11 cellular contexts compared by ENCODE assay signal in the genomic region with DNA sequence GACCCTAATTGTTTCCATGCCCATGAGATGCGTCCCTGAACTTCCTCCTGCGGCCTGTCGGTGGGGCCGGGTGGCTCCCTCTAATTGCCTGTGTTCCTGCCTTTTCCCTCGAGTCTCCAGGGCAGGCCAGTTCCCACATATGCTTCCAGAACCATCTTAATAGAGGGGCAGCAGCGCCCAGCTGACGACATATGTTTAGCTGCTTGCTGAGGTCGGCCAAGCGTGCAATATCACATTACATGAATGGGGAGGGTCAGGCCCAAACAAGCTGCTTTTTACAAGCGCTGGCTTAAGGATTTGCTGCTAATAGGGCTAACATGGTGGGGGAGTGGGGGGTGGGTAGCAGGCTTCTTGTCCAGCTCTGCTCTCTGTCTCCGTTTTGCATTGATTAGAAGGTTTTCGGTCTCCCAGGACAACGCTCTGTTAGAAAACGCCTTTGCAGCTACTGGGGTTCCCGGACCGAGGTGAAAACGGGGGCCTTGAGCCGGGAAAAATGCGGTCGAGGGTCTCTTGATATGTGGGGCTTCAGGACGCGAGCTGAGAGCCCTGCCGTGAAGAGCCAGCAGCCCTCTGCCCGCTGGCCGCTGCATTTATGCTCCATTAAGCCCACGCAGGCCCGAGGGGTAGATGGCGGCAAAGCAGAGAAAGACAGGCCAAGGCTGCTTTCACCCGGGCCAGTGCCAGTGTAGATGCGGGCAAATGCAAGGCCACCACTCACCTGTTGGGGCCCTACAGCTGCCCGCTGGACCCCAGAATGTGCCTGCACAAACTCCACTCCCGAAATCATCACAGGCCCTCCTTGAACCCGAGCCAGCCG.
DNase-seq lines count a peak whose midpoint lies in the region; ATAC-seq and TF ChIP-seq lines count a peak whose summit lies in the region.
"Had no signal": no experiment of that assay in that cellular context is flagged by ENCODE, and none has a peak within 500 bp of the region (broad histone marks: within the 10 kb centered on the region; RNA-seq: fewer than 3 reads in every experiment).

No MANE protein-coding gene starts in this region.

- peak; percentile 48 for DNase-seq in DMS153 (lab: John Stamatoyannopoulos, UW)
- peak; percentile 14 to 43 for DNase-seq in NCI-H187 (lab: John Stamatoyannopoulos, UW)
- DNase-seq in WTC11 (ENCODE audit: low spot score), result peak; percentile 36
- DNase-seq in OCI-LY7 (ENCODE audit: low spot score), result no peak
- no peak for DNase-seq in stimulated activated CD4-positive, alpha-beta T cell treated with anti-CD3 and anti-CD28 coated beads, Interleukin-12 subunit alpha, Interleukin-12 subunit beta, amount 100 ng/mL, for 4 hours
- DNase-seq in NCI-H1048 (lab: John Stamatoyannopoulos, UW), result no peak
- DNase-seq: activated T-cell treated with anti-CD3 and anti-CD28 coated beads, Interleukin-2, amount 50 U/mL, for 48 hours; upper lobe of left lung had no signal

- H3K36me3 Mint-ChIP-seq in WTC11, result no peaks in the 10 kb centered on the region

- WGBS in mesodermal cell (ENCODE audit: insufficient coverage in 2 of 2), 2 experiments, result 78 to 79% methylated on average over 31 to 33 of the region's 34 CpGs

- peak overlapping the region; percentile 61 for H3K27ac ChIP-seq in mesodermal cell (ENCODE audit: low read depth, low read length, severe bottlenecking)
- H3K27ac ChIP-seq in OCI-LY7 (ENCODE audit: low read depth, low read length, poor library complexity, severe bottlenecking), result no peak overlapping the region
- H3K27ac ChIP-seq: breast epithelium, upper lobe of left lung had no signal

- no peak overlapping the region for H3K4me2 ChIP-seq in OCI-LY7 (ENCODE audit: low read length)

- H3K79me2 ChIP-seq in OCI-LY7 (ENCODE audit: insufficient read depth, low read depth, low read length), result no peaks in the 10 kb centered on the region

- H3K4me3 Mint-ChIP-seq in WTC11, result no peak overlapping the region

- H3K4me3 ChIP-seq in mesodermal cell (ENCODE audit: extremely low read depth, insufficient read depth, low read length, poor library complexity, severe bottlenecking), result no peak overlapping the region
- H3K4me3 ChIP-seq in OCI-LY7 (ENCODE audit: low read depth, low read length, poor library complexity, severe bottlenecking), result no peak overlapping the region
- H3K4me3 ChIP-seq: breast epithelium, upper lobe of left lung had no signal

- CTCF ChIA-PET in WTC11 (lab: Charles Lee), result interaction anchor here (0.7 to 2.4 kb wide), 5 partner anchors 9 to 408 kb away, joined by 3 to 14 read pairs (median 3); no protein-coding TSS in a partner anchor
- CTCF ChIA-PET in OCI-LY7 (lab: Charles Lee; ENCODE audit: unreplicated experiment), result no interaction called here

- peaks cover 41% of the 10 kb centered on the region for H3K4me1 Mint-ChIP-seq in WTC11

- H3K9me3 Mint-ChIP-seq in WTC11, result peaks cover 5% of the 10 kb centered on the region

- H3K4me1 ChIP-seq in mesodermal cell (ENCODE audit: control insufficient read depth, insufficient read depth, low read length, poor library complexity, severe bottlenecking) (no peaks in the 10 kb centered on the region), OCI-LY7 (ENCODE audit: insufficient read depth, low read length, poor library complexity, severe bottlenecking) (peaks cover 14% of the 10 kb centered on the region)
- H3K4me1 ChIP-seq: breast epithelium, upper lobe of left lung had no signal

- ATAC-seq in WTC11 (peak; percentile 77), HG02981 (IDR thresholded peaks at IDR 0.05; ENCODE audit: unreplicated experiment) (no peak)

- no peak for TF ChIP-seq CTCF in WTC11 (IDR thresholded peaks at IDR 0.05)
- TF ChIP-seq CTCF in OCI-LY7 (conservative IDR thresholded peaks at IDR 0.05; ENCODE audit: low read length), result no peak

- H3K9me3 ChIP-seq in mesodermal cell (ENCODE audit: control insufficient read depth, low read length) (no peaks in the 10 kb centered on the region), OCI-LY7 (ENCODE audit: low read length) (no peaks in the 10 kb centered on the region)
- H3K9me3 ChIP-seq: breast epithelium, upper lobe of left lung had no signal

- no TSS peak for BruUV-seq in OCI-LY7 (replicated peaks; lab: Mats Ljungman, UMichigan)

- no peaks in the 10 kb centered on the region for H3K27me3 Mint-ChIP-seq in WTC11 (ENCODE audit: low read depth)

- intact Hi-C loops in OCI-LY7 (cut with micrococcal nuclease; ENCODE audit: unreplicated experiment), result no loop called here

- no peaks in the 10 kb centered on the region for H4K20me1 ChIP-seq in OCI-LY7 (ENCODE audit: insufficient read depth, low read length)

- POLR2A ChIA-PET in WTC11 (lab: Charles Lee) (no interaction called here), OCI-LY7 (lab: Charles Lee) (no interaction called here)

- no peak overlapping the region for H2AFZ ChIP-seq in OCI-LY7 (ENCODE audit: low read length)

- no peak overlapping the region; the same call in 1 of the 2 replicates for H3K27ac Mint-ChIP-seq in WTC11

- H3K9me2 ChIP-seq in OCI-LY7 (ENCODE audit: insufficient read depth, low read length), result no peaks in the 10 kb centered on the region

- H3K36me3 ChIP-seq in mesodermal cell (ENCODE audit: control insufficient read depth, insufficient read depth, low read length), result no peaks in the 10 kb centered on the region
- no peaks in the 10 kb centered on the region for H3K36me3 ChIP-seq in OCI-LY7 (ENCODE audit: insufficient read depth, low read length)
- H3K36me3 ChIP-seq: breast epithelium, upper lobe of left lung had no signal

TF ChIP-seq in WTC11, 78 proteins besides CTCF, POLR2A, EP300 and RAD21:
- TF ChIP-seq, protein P1, sequence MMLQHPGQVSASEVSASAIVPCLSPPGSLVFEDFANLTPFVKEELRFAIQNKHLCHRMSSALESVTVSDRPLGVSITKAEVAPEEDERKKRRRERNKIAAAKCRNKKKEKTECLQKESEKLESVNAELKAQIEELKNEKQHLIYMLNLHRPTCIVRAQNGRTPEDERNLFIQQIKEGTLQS (CRISPR knock-in tag; conservative IDR thresholded peaks at IDR 0.05), result no peak
- TF ChIP-seq, protein P2, sequence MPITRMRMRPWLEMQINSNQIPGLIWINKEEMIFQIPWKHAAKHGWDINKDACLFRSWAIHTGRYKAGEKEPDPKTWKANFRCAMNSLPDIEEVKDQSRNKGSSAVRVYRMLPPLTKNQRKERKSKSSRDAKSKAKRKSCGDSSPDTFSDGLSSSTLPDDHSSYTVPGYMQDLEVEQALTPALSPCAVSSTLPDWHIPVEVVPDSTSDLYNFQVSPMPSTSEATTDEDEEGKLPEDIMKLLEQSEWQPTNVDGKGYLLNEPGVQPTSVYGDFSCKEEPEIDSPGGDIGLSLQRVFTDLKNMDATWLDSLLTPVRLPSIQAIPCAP (CRISPR knock-in tag; IDR thresholded peaks at IDR 0.05), result 0 out of 2 replicates have a peak, but pooled peaks have one; percentile 22
TF ChIP-seq in WTC11: peak in this region for 1.

Comparison
In these comparisons a context has a peak if more than half of its experiments do, and no peak if none do; other contexts are left out.
1. DNase-seq: peak in DMS153 (single experiment), NCI-H187 (2 of 2) and WTC11 (single experiment); none in OCI-LY7 (single experiment), stimulated activated CD4-positive, alpha-beta T cell treated with anti-CD3 and anti-CD28 coated beads, Interleukin-12 subunit alpha, Interleukin-12 subunit beta, amount 100 ng/mL, for 4 hours (single experiment) and NCI-H1048 (single experiment).